In genomic region chr18:2518473-2518872, GRCh38 we compare ENCODE assay signal across 18 cellular contexts. TPM values are rescaled to one million over a fixed set of nuclear protein-coding genes. Genes with fewer than 3 reads are reported as not detected.
DNase-seq lines count a peak whose midpoint lies in the region; ATAC-seq, FAIRE-seq and TF ChIP-seq lines count a peak whose summit lies in the region.
"Had no signal": no experiment of that assay in that cellular context is flagged by ENCODE, and none has a peak within 500 bp of the region (broad histone marks: within the 10 kb centered on the region; RNA-seq: fewer than 3 reads in every experiment).

No MANE protein-coding gene starts in this region.

- H3K4me1 ChIP-seq in HepG2 (ENCODE audit: insufficient read depth, low read length) (no peaks in the 10 kb centered on the region), right lobe of liver (no peaks in the 10 kb centered on the region), mesendoderm (ENCODE audit: control insufficient read depth, low read depth, low read length) (no peaks in the 10 kb centered on the region), mucosa of descending colon (ENCODE audit: low read depth) (no peaks in the 10 kb centered on the region)
- H3K4me1 ChIP-seq: HAP-1 had no signal

- WGBS in HepG2 (ENCODE audit: low lambda C conversion rate), result 19% methylated on average over 5 of the region's 5 CpGs
- WGBS in right lobe of liver (ENCODE audit: insufficient coverage, low coverage, low lambda C conversion rate, missing lambda C conversion rate), result 72% methylated on average over 5 of the region's 5 CpGs
- no CpG with 5 or more reads among the region's 5 CpGs for WGBS in mesendoderm (ENCODE audit: extremely low coverage, insufficient coverage, low lambda C conversion rate)

- H4K20me1 ChIP-seq in HepG2 (ENCODE audit: insufficient read depth, low read length), result no peaks in the 10 kb centered on the region

- no peak for FAIRE-seq in HepG2 (lab: Jason Lieb, UNC)
- FAIRE-seq: G401.6 had no signal

- intact Hi-C loops in HepG2 (cut with micrococcal nuclease; ENCODE audit: unreplicated experiment), result no loop called here
- intact Hi-C loops in right lobe of liver (cut with DNase I), result no loop called here
- intact Hi-C loops in left cardiac atrium (cut with DNase I), result loop anchor here in 1 of 2 donors (5.0 kb wide), 1 partner anchor 346 kb away; no protein-coding TSS in a partner anchor
- intact Hi-C loops in mucosa of descending colon (cut with DNase I, micrococcal nuclease), result no loop called here

- H3K36me3 ChIP-seq in HepG2 (replicated peaks in 1 of 2; ENCODE audit: control insufficient read depth in 1 of 2, insufficient read depth in 2 of 2, low read length in 2 of 2) (no peaks in the 10 kb centered on the region), right lobe of liver (no peaks in the 10 kb centered on the region), mesendoderm (ENCODE audit: control insufficient read depth, insufficient read depth, low read length) (no peaks in the 10 kb centered on the region), mucosa of descending colon (ENCODE audit: low read depth) (no peaks in the 10 kb centered on the region)
- H3K36me3 ChIP-seq: HAP-1 had no signal

- CTCF ChIA-PET in HepG2 (lab: Yijun Ruan, JAX; ENCODE audit: low intra/inter-chr PET ratio, low total read pairs), result no interaction called here

- no peak overlapping the region for H2AK5ac ChIP-seq in mesendoderm (ENCODE audit: low read length)

- H4K8ac ChIP-seq in mesendoderm (ENCODE audit: low read depth, low read length), result no peak overlapping the region

- H3K79me2 ChIP-seq in HepG2 (ENCODE audit: insufficient read depth, low read length) (no peaks in the 10 kb centered on the region), mesendoderm (ENCODE audit: control insufficient read depth, insufficient read depth, low read length) (no peaks in the 10 kb centered on the region)

- no peak for TF ChIP-seq EP300 in HepG2 (IDR thresholded peaks at IDR 0.05; ENCODE audit: low read depth in 2 of 2, low read length in 2 of 2)
- TF ChIP-seq EP300 in HepG2 (CRISPR knock-in tag; IDR thresholded peaks at IDR 0.05; ENCODE audit: borderline replicate concordance), result no peak

- H3K4ac ChIP-seq in mesendoderm (ENCODE audit: low read depth, low read length), result no peak overlapping the region

- 0 out of 3 replicates have a peak, but pooled peaks have one; percentile 30 for ATAC-seq in HepG2
- no peak for ATAC-seq in right lobe of liver
- ATAC-seq in left cardiac atrium, result peak; percentile 76 to 87
- no peak for ATAC-seq in mucosa of descending colon

- no peak overlapping the region for H3K4me2 ChIP-seq in HepG2 (ENCODE audit: low read depth, low read length)
- H3K4me2 ChIP-seq in mesendoderm (ENCODE audit: low read length), result no peak overlapping the region

- H3K27me3 ChIP-seq in HepG2 (ENCODE audit: control insufficient read depth in 1 of 2, insufficient read depth in 2 of 2, low read length in 2 of 2), result no peaks in the 10 kb centered on the region
- H3K27me3 ChIP-seq in right lobe of liver, result no peaks in the 10 kb centered on the region
- no peaks in the 10 kb centered on the region for H3K27me3 ChIP-seq in mesendoderm (ENCODE audit: insufficient read depth, low read length, poor library complexity)

- H2BK15ac ChIP-seq in mesendoderm (replicated peaks; ENCODE audit: low read depth), result no peak overlapping the region

- no peak overlapping the region for H2BK120ac ChIP-seq in mesendoderm (ENCODE audit: low read depth, low read length)

- H3K56ac ChIP-seq in mesendoderm (ENCODE audit: low read length), result peak overlapping the region; percentile 18

- no peaks in the 10 kb centered on the region for H3K9me3 ChIP-seq in HepG2 (ENCODE audit: low read length)
- H3K9me3 ChIP-seq in right lobe of liver, result no peaks in the 10 kb centered on the region
- no peaks in the 10 kb centered on the region for H3K9me3 ChIP-seq in mucosa of descending colon
- H3K9me3 ChIP-seq: HAP-1 had no signal

- TF ChIP-seq POLR2A in HepG2 (IDR thresholded peaks at IDR 0.05; ENCODE audit: insufficient read depth in 1 of 2, low read depth in 2 of 2, low read length in 2 of 2) (no peak), right lobe of liver (IDR thresholded peaks at IDR 0.05) (no peak)

- H2BK5ac ChIP-seq in mesendoderm (ENCODE audit: low read length), result no peak overlapping the region

- TF ChIP-seq RAD21 in HepG2 (CRISPR knock-in tag; IDR thresholded peaks at IDR 0.05), result no peak

- in situ Hi-C loops in HepG2 (cut with HindIII; ENCODE audit: extremely low pct_ligation_motif_present, low pct_unique_long_range_greater_than_20kb), result no loop called here

- no TSS peak for BruUV-seq in HepG2 (replicated peaks; lab: Mats Ljungman, UMichigan)

- H3K27ac ChIP-seq in HepG2 (ENCODE audit: extremely low read length, insufficient read depth, low read length), result no peak overlapping the region
- no peak overlapping the region for H3K27ac ChIP-seq in right lobe of liver
- H3K27ac ChIP-seq in mesendoderm (ENCODE audit: low read depth, low read length), result no peak overlapping the region

- H3K4me3 ChIP-seq in HepG2 (replicated peaks in 1 of 3; ENCODE audit: insufficient read depth in 1 of 3, low read depth in 2 of 3, low read length in 3 of 3) (no peak overlapping the region), right lobe of liver (no peak overlapping the region), mesendoderm (ENCODE audit: low read length) (no peak overlapping the region), mucosa of descending colon (no peak overlapping the region)
- H3K4me3 ChIP-seq: HAP-1 had no signal

- no peak for DNase-seq in HepG2 (ENCODE audit: low spot score)
- no peak for DNase-seq in right lobe of liver
- peak; percentile 29 for DNase-seq in left cardiac atrium
- peak; percentile 4 for DNase-seq in mesendoderm
- no peak for DNase-seq in activated effector memory CD4-positive, alpha-beta T cell treated with Interleukin-2 at 50 U/mL for 16 hours
- DNase-seq in DMS53 treated with DMSO at 0.1 percent for 48 hours (lab: John Stamatoyannopoulos, UW; ENCODE audit: unreplicated experiment), result no peak
- DNase-seq in mucosa of descending colon, result no peak
- no peak for DNase-seq in DMS114 treated with DMSO at 0.1 percent for 48 hours (lab: John Stamatoyannopoulos, UW; ENCODE audit: unreplicated experiment)
- DNase-seq: 8988T; CD4-positive, alpha-beta memory T cell; DMS79 treated with DMSO at 0.1 percent for 48 hours; NCI-H1105 treated with DMSO at 0.1 percent for 48 hours; NCI-H1694 treated with DMSO at 0.1 percent for 48 hours; NCI-H2107; NCI-H226; NCI-H526 treated with DMSO at 0.1 percent for 48 hours had no signal

- no peak overlapping the region for H3K9ac ChIP-seq in HepG2 (ENCODE audit: insufficient read depth, low read depth, low read length)
- no peak overlapping the region for H3K9ac ChIP-seq in mesendoderm (ENCODE audit: low read length)

- no peak for TF ChIP-seq CTCF in HepG2 (CRISPR knock-in tag; IDR thresholded peaks at IDR 0.05)
- TF ChIP-seq CTCF in right lobe of liver (IDR thresholded peaks at IDR 0.05), result no peak
- TF ChIP-seq CTCF in mucosa of descending colon (IDR thresholded peaks at IDR 0.05), result no peak

- H3K79me1 ChIP-seq in mesendoderm (ENCODE audit: low read length), result no peaks in the 10 kb centered on the region

- H4K5ac ChIP-seq in mesendoderm (ENCODE audit: low read length), result no peak overlapping the region

- H3K23ac ChIP-seq in mesendoderm (ENCODE audit: low read length), result no peak overlapping the region

- POLR2A ChIA-PET in HepG2 (lab: Yijun Ruan, JAX), result no interaction called here

- no peak overlapping the region for H2AFZ ChIP-seq in HepG2 (ENCODE audit: low read length)

- H3K18ac ChIP-seq in mesendoderm (ENCODE audit: low read length), result no peak overlapping the region

RNA-seq across cellular contexts. Expression of gene METTL4, which starts 52.8 kb away (rescaled TPM):
- total RNA-seq in HepG2 (2016; rRNA removed; fragmentation: Illumina TruSeq; extraction: Trizol), result 6.8 and 8.4 TPM in 2 replicates
- 2.2 and 2.6 TPM in 2 replicates for total RNA-seq in HepG2 (2016; cell fraction: cytosol; rRNA removed; fragmentation: Illumina TruSeq; extraction: Trizol; ENCODE audit: low read depth)
- 10.4 and 11.1 TPM in 2 replicates for total RNA-seq in HepG2 (2016; cell fraction: insoluble cytoplasmic fraction; rRNA removed; fragmentation: Illumina TruSeq; extraction: Trizol)
- total RNA-seq in HepG2 (2016; cell fraction: membrane; rRNA removed; fragmentation: Illumina TruSeq; extraction: Trizol), result 7.2 and 9.1 TPM in 2 replicates
- total RNA-seq in HepG2 (2016; cell fraction: nucleus; rRNA removed; fragmentation: Illumina TruSeq; extraction: Trizol), result 14.4 and 14.8 TPM in 2 replicates
- 5.6 and 8.1 TPM in 2 replicates for polyA plus RNA-seq in HepG2 (2011; rRNA removed)
- polyA plus RNA-seq in HepG2 (2011; cell fraction: cytosol; rRNA removed), result 2.8 and 3.9 TPM in 2 replicates
- 5.4 and 6.7 TPM in 2 replicates for polyA plus RNA-seq in HepG2 (2011; cell fraction: nucleus; rRNA removed)
- polyA plus RNA-seq in HepG2 (2012), result 5.7 and 6.2 TPM in 2 replicates
- 2.6 and 3.4 TPM in 2 replicates for polyA plus RNA-seq in HepG2 (2016; cell fraction: cytosol; fragmentation: Illumina TruSeq; extraction: Trizol; ENCODE audit: low read depth)
- polyA plus RNA-seq in HepG2 (2016; cell fraction: insoluble cytoplasmic fraction; fragmentation: Illumina TruSeq; extraction: Trizol; ENCODE audit: low read depth), result 9.9 and 13.8 TPM in 2 replicates
- polyA plus RNA-seq in HepG2 (2016; cell fraction: membrane; fragmentation: Illumina TruSeq; extraction: Trizol; ENCODE audit: low read depth), result 4.2 and 5.2 TPM in 2 replicates
- 22.4 and 23.4 TPM in 2 replicates for polyA plus RNA-seq in HepG2 (2016; cell fraction: nucleus; fragmentation: Illumina TruSeq; extraction: Trizol; ENCODE audit: insufficient read depth, low read depth)
- 4.1 and 12.7 TPM in 2 replicates for polyA minus RNA-seq in HepG2 (2011; rRNA and poly(A)+ RNA removed; ENCODE audit: low replicate concordance)
- polyA minus RNA-seq in HepG2 (2011; cell fraction: cytosol; rRNA and poly(A)+ RNA removed), result 3.7 and 3.9 TPM in 2 replicates
- polyA minus RNA-seq in HepG2 (2011; cell fraction: nucleus; rRNA and poly(A)+ RNA removed), result 20.5 and 21.6 TPM in 2 replicates
- 1 to 10 TPM; 3.2 to 4.9 (median 3.3) TPM for total RNA-seq in right lobe of liver
- total RNA-seq in left cardiac atrium, result 1 to 10 TPM; 5.5 to 6.8 TPM
- 7.8 TPM for polyA plus RNA-seq in mesendoderm (2013, experiment 1 of 2)
- polyA plus RNA-seq in mesendoderm (2013, experiment 2 of 2), result 7.2 TPM
- 10 to 100 TPM in 2 of 3 donors, 1 to 10 TPM in 1; 7.6 to 13.6 (median 10.6) TPM for total RNA-seq in mucosa of descending colon

RNA-seq across cellular contexts. Expression of gene NDC80, which starts 52.9 kb away (rescaled TPM):
- total RNA-seq in HepG2 (2016; rRNA removed; fragmentation: Illumina TruSeq; extraction: Trizol) (33.0 and 47.0 TPM in 2 replicates), right lobe of liver (1 to 10 TPM in 2 of 6 experiments, under 1 TPM in 3, not detected in 1; 0.34 to 1.6 (median 0.55) TPM), left cardiac atrium (1 to 10 TPM in 1 of 2 donors, under 1 TPM in 1; 0.29 to 1.2 TPM), mucosa of descending colon (10 to 100 TPM in 1 of 3 donors, 1 to 10 TPM in 2; 1.5 to 11.6 (median 3.1) TPM)
- 4.3 and 6.1 TPM in 2 replicates for total RNA-seq in HepG2 (2016; cell fraction: cytosol; rRNA removed; fragmentation: Illumina TruSeq; extraction: Trizol; ENCODE audit: low read depth)
- 32.7 and 45.7 TPM in 2 replicates for total RNA-seq in HepG2 (2016; cell fraction: insoluble cytoplasmic fraction; rRNA removed; fragmentation: Illumina TruSeq; extraction: Trizol)
- total RNA-seq in HepG2 (2016; cell fraction: membrane; rRNA removed; fragmentation: Illumina TruSeq; extraction: Trizol), result 8.2 and 9.5 TPM in 2 replicates
- 28.1 and 31.1 TPM in 2 replicates for total RNA-seq in HepG2 (2016; cell fraction: nucleus; rRNA removed; fragmentation: Illumina TruSeq; extraction: Trizol)
- 5.5 and 9.6 TPM in 2 replicates for polyA plus RNA-seq in HepG2 (2011; rRNA removed)
- polyA plus RNA-seq in HepG2 (2011; cell fraction: cytosol; rRNA removed), result 3.2 TPM in 2 replicates
- polyA plus RNA-seq in HepG2 (2011; cell fraction: nucleus; rRNA removed), result 5.3 and 6.6 TPM in 2 replicates
- 6.5 and 14.5 TPM in 2 replicates for polyA plus RNA-seq in HepG2 (2012)
- polyA plus RNA-seq in HepG2 (2016; cell fraction: cytosol; fragmentation: Illumina TruSeq; extraction: Trizol; ENCODE audit: low read depth), result 2.0 and 2.1 TPM in 2 replicates
- 37.2 and 40.2 TPM in 2 replicates for polyA plus RNA-seq in HepG2 (2016; cell fraction: insoluble cytoplasmic fraction; fragmentation: Illumina TruSeq; extraction: Trizol; ENCODE audit: low read depth)
- 2.4 and 3.5 TPM in 2 replicates for polyA plus RNA-seq in HepG2 (2016; cell fraction: membrane; fragmentation: Illumina TruSeq; extraction: Trizol; ENCODE audit: low read depth)
- polyA plus RNA-seq in HepG2 (2016; cell fraction: nucleus; fragmentation: Illumina TruSeq; extraction: Trizol; ENCODE audit: insufficient read depth, low read depth), result 23.0 and 26.5 TPM in 2 replicates
- 6.0 and 39.3 TPM in 2 replicates for polyA minus RNA-seq in HepG2 (2011; rRNA and poly(A)+ RNA removed; ENCODE audit: low replicate concordance)
- polyA minus RNA-seq in HepG2 (2011; cell fraction: cytosol; rRNA and poly(A)+ RNA removed), result 5.6 and 7.0 TPM in 2 replicates
- 32.8 and 47.0 TPM in 2 replicates for polyA minus RNA-seq in HepG2 (2011; cell fraction: nucleus; rRNA and poly(A)+ RNA removed)
- 33.0 TPM for polyA plus RNA-seq in mesendoderm (2013, experiment 1 of 2)
- 33.3 TPM for polyA plus RNA-seq in mesendoderm (2013, experiment 2 of 2)

Comparison
In these comparisons a context has a peak if more than half of its experiments do, and no peak if none do; other contexts are left out.
1. ATAC-seq: peak in HepG2 (single experiment) and left cardiac atrium (2 of 2); none in right lobe of liver (0 of 4) and mucosa of descending colon (single experiment).
2. DNase-seq: peak in left cardiac atrium (single experiment) and mesendoderm (single experiment); none in HepG2 (single experiment), right lobe of liver (0 of 3), activated effector memory CD4-positive, alpha-beta T cell treated with Interleukin-2 at 50 U/mL for 16 hours (single experiment), DMS53 treated with DMSO at 0.1 percent for 48 hours (single experiment), mucosa of descending colon (0 of 3) and DMS114 treated with DMSO at 0.1 percent for 48 hours (single experiment).